8 cellular contexts compared by ENCODE assay signal in the genomic region with DNA sequence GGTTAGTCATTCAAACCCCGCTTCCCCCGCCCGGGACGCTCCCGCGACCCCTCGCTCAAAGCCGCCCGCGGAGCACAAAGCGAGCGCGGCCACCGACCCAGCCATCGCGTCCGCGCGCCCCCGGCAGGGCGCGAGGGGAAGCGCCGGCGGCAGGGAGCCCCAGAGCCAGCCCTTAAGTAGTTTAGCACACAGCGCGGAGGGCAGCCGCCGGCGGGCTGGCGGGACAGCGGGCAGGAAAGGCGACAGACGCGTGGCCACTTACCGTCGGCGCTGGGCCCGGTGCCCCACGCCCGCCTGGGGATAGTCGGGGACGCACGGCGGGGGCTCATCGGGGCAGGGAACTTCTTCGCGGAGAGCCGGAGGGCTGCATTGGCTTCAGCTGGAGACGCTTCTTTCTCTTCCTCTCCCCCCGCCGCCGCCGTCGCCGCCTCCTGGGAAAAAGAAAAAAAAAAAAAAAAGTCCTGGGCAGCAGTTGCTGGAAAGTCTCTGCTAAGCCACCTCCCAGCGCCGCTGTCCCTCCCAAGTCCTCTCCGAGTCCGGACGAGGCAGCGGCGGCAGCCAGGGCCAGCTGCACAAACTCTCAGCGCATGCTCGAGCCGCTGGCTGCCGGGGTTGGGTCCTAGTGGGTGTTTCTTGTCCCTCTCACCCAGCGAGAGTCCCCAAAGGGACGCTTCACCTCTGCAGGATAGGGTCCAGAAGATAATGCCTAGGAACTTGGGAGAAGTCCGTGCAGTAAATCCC. TPM values are rescaled to one million over a fixed set of nuclear protein-coding genes. Genes with fewer than 3 reads are reported as not detected.
DNase-seq lines count a peak whose midpoint lies in the region; TF ChIP-seq lines count a peak whose summit lies in the region.

A gene with protein sequence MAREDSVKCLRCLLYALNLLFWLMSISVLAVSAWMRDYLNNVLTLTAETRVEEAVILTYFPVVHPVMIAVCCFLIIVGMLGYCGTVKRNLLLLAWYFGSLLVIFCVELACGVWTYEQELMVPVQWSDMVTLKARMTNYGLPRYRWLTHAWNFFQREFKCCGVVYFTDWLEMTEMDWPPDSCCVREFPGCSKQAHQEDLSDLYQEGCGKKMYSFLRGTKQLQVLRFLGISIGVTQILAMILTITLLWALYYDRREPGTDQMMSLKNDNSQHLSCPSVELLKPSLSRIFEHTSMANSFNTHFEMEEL (minus strand): TSS at position 587 of the 741 bp plus-strand sequence. CDS start 1,381 bp downstream, outside the sequence.

- no peaks in the 10 kb centered on the region for H3K36me3 Mint-ChIP-seq in activated naive CD8-positive, alpha-beta T cell treated with anti-CD3 and anti-CD28 coated beads for 36 hours
- H3K36me3 Mint-ChIP-seq in glutamatergic neuron (ENCODE audit: unreplicated experiment): no peaks in the 10 kb centered on the region

- H3K27ac ChIP-seq in uterus: peak within 1 kb of the TSS; percentile 81 to 85

- no peaks in the 10 kb centered on the region for H3K27me3 ChIP-seq in uterus

- peaks cover 75% of the 10 kb centered on the region for H3K27me3 Mint-ChIP-seq in activated naive CD8-positive, alpha-beta T cell treated with anti-CD3 and anti-CD28 coated beads for 36 hours
- peaks cover 2% of the 10 kb centered on the region for H3K27me3 Mint-ChIP-seq in glutamatergic neuron (ENCODE audit: unreplicated experiment)

- peak; percentile 85 for DNase-seq in H4 (ENCODE audit: low spot score)
- peak; percentile 35 for DNase-seq in KG1 (lab: John Stamatoyannopoulos, UW)
- DNase-seq in SHP77 (lab: John Stamatoyannopoulos, UW): peak; percentile 70 to 91
- peak; percentile 65 for DNase-seq in activated naive CD8-positive, alpha-beta T cell treated with anti-CD3 and anti-CD28 coated beads for 36 hours
- DNase-seq in glutamatergic neuron: peak; percentile 88
- peak in 53 of 56 donors; percentile 1 to 74 (median 47) for DNase-seq in nucleus accumbens (lab: John Stamatoyannopoulos, UW)
- peak; percentile 64 to 69 for DNase-seq in uterus

- H3K4me1 ChIP-seq in uterus: no peaks in the 10 kb centered on the region

- H3K9me3 Mint-ChIP-seq in activated naive CD8-positive, alpha-beta T cell treated with anti-CD3 and anti-CD28 coated beads for 36 hours: no peaks in the 10 kb centered on the region
- peaks cover 8% of the 10 kb centered on the region for H3K9me3 Mint-ChIP-seq in glutamatergic neuron (ENCODE audit: unreplicated experiment)

- intact Hi-C loops in uterus (cut with DNase I; ENCODE audit: low total_unique reads): loop anchor here (10.0 kb wide), 1 partner anchor 53 kb away; no protein-coding TSS in a partner anchor

- no peaks in the 10 kb centered on the region for H3K9me3 ChIP-seq in uterus

- no peaks in the 10 kb centered on the region for H3K36me3 ChIP-seq in uterus

- H3K4me3 ChIP-seq in GM08714 (ENCODE audit: low read length) (peak within 1 kb of the TSS; percentile 75), uterus (peak within 1 kb of the TSS; percentile 62 to 73)

- H3K4me1 Mint-ChIP-seq in activated naive CD8-positive, alpha-beta T cell treated with anti-CD3 and anti-CD28 coated beads for 36 hours: peaks cover 9% of the 10 kb centered on the region
- peaks cover 8% of the 10 kb centered on the region for H3K4me1 Mint-ChIP-seq in glutamatergic neuron (ENCODE audit: low read depth, unreplicated experiment)

- TF ChIP-seq CTCF in glutamatergic neuron (IDR thresholded peaks at IDR 0.05; ENCODE audit: partially characterized antibody, unreplicated experiment) (peak; percentile 80), uterus (IDR thresholded peaks at IDR 0.05) (peak; percentile 33 to 89 (median 67))

- H3K27ac Mint-ChIP-seq in activated naive CD8-positive, alpha-beta T cell treated with anti-CD3 and anti-CD28 coated beads for 36 hours: no peak within 1 kb of the TSS
- peak within 1 kb of the TSS; percentile 86 for H3K27ac Mint-ChIP-seq in glutamatergic neuron (ENCODE audit: unreplicated experiment)

- no peak for TF ChIP-seq POLR2A in uterus (IDR thresholded peaks at IDR 0.05)

- H3K4me3 Mint-ChIP-seq in activated naive CD8-positive, alpha-beta T cell treated with anti-CD3 and anti-CD28 coated beads for 36 hours: peak within 1 kb of the TSS; percentile 74
- H3K4me3 Mint-ChIP-seq in glutamatergic neuron (ENCODE audit: unreplicated experiment): peak within 1 kb of the TSS; percentile 96

RNA-seq across cellular contexts. Expression of the gene that starts here (rescaled TPM):
- 13.3 and 13.7 TPM in 2 replicates for total RNA-seq in H4 (2014; rRNA removed; shearing (Covaris generic))
- not detected for total RNA-seq in activated naive CD8-positive, alpha-beta T cell treated with anti-CD3 and anti-CD28 coated beads for 36 hours
- 6.0 TPM for total RNA-seq in glutamatergic neuron (ENCODE audit: unreplicated experiment)
- total RNA-seq in uterus: 10 to 100 TPM in 2 of 4 donors, 1 to 10 TPM in 2; 3.1 to 18.8 (median 11.8) TPM

Comparison
In these comparisons a context has a peak if more than half of its experiments do, and no peak if none do; other contexts are left out.
1. Peak in every context shown above with its lines: DNase-seq, H3K4me3 ChIP-seq and H3K27ac ChIP-seq.
2. Peak in DNase-seq in activated naive CD8-positive, alpha-beta T cell treated with anti-CD3 and anti-CD28 coated beads for 36 hours; RNA of the gene not detected or under 1 TPM.
3. DNase-seq: peak in every context shown above with its lines; median percentile 88 in glutamatergic neuron; 85 in H4; 80 in SHP77; 66 in uterus; 65 in activated naive CD8-positive, alpha-beta T cell treated with anti-CD3 and anti-CD28 coated beads for 36 hours; 47 in nucleus accumbens; 35 in KG1.